Comparison of ENCODE assay signal across 8 cellular contexts in genomic region chr17:45235071-45236001, GRCh38. TPM values are rescaled to one million over a fixed set of nuclear protein-coding genes. Genes with fewer than 3 reads are reported as not detected.
A peak's percentile ranks its signal among the peaks of the same experiment; 100 is the strongest.
DNase-seq lines count a peak whose midpoint lies in the region; ATAC-seq and TF ChIP-seq lines count a peak whose summit lies in the region.

No MANE protein-coding gene starts in this region.

- no peaks in the 10 kb centered on the region for H3K9me3 Mint-ChIP-seq in natural killer cell

- no peaks in the 10 kb centered on the region for H3K27me3 ChIP-seq in BJ (ENCODE audit: control insufficient read depth, insufficient read depth, low read length)
- H3K27me3 ChIP-seq in HAP-1 (ENCODE audit: low read depth) = no peaks in the 10 kb centered on the region
- no peaks in the 10 kb centered on the region for H3K27me3 ChIP-seq in OCI-LY3 (ENCODE audit: low read depth, low read length)
- H3K27me3 ChIP-seq in esophagus muscularis mucosa = peaks cover 0 to 49% (median 3%) of the 10 kb centered on the region in 4 donors
- H3K27me3 ChIP-seq in testis = no peaks in the 10 kb centered on the region

- H3K27ac Mint-ChIP-seq in natural killer cell = peak overlapping the region; percentile 86 to 99

- peaks cover 53 to 76% of the 10 kb centered on the region in 2 donors for H3K4me1 Mint-ChIP-seq in natural killer cell

- peaks cover 10% of the 10 kb centered on the region for H3K36me3 Mint-ChIP-seq in natural killer cell

- peaks cover 8% of the 10 kb centered on the region for H4K20me1 ChIP-seq in OCI-LY3 (ENCODE audit: insufficient read depth, low read length)

- TF ChIP-seq CTCF in BJ (IDR thresholded peaks at IDR 0.05; ENCODE audit: insufficient read depth, low read depth, low read length) (peak; percentile 86), OCI-LY3 (IDR thresholded peaks at IDR 0.05; ENCODE audit: low read depth, low read length) (peak; percentile 70), esophagus muscularis mucosa (IDR thresholded peaks at IDR 0.05) (peak; percentile 72 to 84 (median 73)), natural killer cell (IDR thresholded peaks at IDR 0.05) (peak; percentile 80), testis (IDR thresholded peaks at IDR 0.05) (peak; percentile 45 to 76 (median 74))

- CTCF ChIA-PET in BJ (lab: Yijun Ruan, JAX) = interaction anchor here (0.6 to 3.1 kb wide), 31 partner anchors 10 to 1023 kb away, joined by 3 to 51 read pairs (median 4); partner anchors contain the start of gene ACBD4

- H3K4me1 ChIP-seq in HAP-1 = no peaks in the 10 kb centered on the region
- peaks cover 16% of the 10 kb centered on the region for H3K4me1 ChIP-seq in OCI-LY3 (ENCODE audit: low read length)
- peaks cover 10 to 19% (median 14%) of the 10 kb centered on the region in 4 donors for H3K4me1 ChIP-seq in esophagus muscularis mucosa
- peaks cover 6% of the 10 kb centered on the region for H3K4me1 ChIP-seq in testis

- in situ Hi-C loops in HAP-1 (cut with MboI; ENCODE audit: low sequenced_read_pairs) = no loop called here

- H3K9me3 ChIP-seq in HAP-1 = no peaks in the 10 kb centered on the region
- no peaks in the 10 kb centered on the region for H3K9me3 ChIP-seq in OCI-LY3 (ENCODE audit: insufficient read depth, low read length)
- no peaks in the 10 kb centered on the region for H3K9me3 ChIP-seq in esophagus muscularis mucosa
- no peaks in the 10 kb centered on the region for H3K9me3 ChIP-seq in testis

- 38% methylated on average over 9 of the region's 9 CpGs for WGBS in esophagus muscularis mucosa
- WGBS in testis, 2 donors = 35 to 52% methylated on average over 9 of the region's 9 CpGs

- no peak overlapping the region for H3K4me3 ChIP-seq in BJ (ENCODE audit: low read depth, low read length)
- H3K4me3 ChIP-seq in HAP-1 = no peak overlapping the region
- no peak overlapping the region for H3K4me3 ChIP-seq in OCI-LY3 (ENCODE audit: low read length)
- no peak overlapping the region for H3K4me3 ChIP-seq in esophagus muscularis mucosa
- no peak overlapping the region for H3K4me3 ChIP-seq in testis

- TF ChIP-seq POLR2A in esophagus muscularis mucosa (IDR thresholded peaks at IDR 0.05; ENCODE audit: low read depth) (no peak), testis (IDR thresholded peaks at IDR 0.05) (no peak)

- no peaks in the 10 kb centered on the region for H3K27me3 Mint-ChIP-seq in natural killer cell (ENCODE audit: low read depth in 2 of 2)

- no peak overlapping the region for H3K4me2 ChIP-seq in OCI-LY3 (ENCODE audit: low read length)

- no peak overlapping the region for H2AFZ ChIP-seq in OCI-LY3 (ENCODE audit: low read depth, low read length)

- peaks cover 9% of the 10 kb centered on the region for H3K79me2 ChIP-seq in OCI-LY3 (ENCODE audit: low read length)

- no peak for TF ChIP-seq EP300 in esophagus muscularis mucosa (IDR thresholded peaks at IDR 0.05)

- peak; percentile 64 to 69 (median 66) for ATAC-seq in natural killer cell
- ATAC-seq in HG02852 (IDR thresholded peaks at IDR 0.05; ENCODE audit: unreplicated experiment) = no peak

- H3K4me3 Mint-ChIP-seq in natural killer cell = no peak overlapping the region

- intact Hi-C loops in esophagus muscularis mucosa (cut with DNase I) (no loop called here), natural killer cell (cut with micrococcal nuclease) (loop anchor here (1.0 kb wide), 1 partner anchor 16 kb away; no protein-coding TSS in a partner anchor), testis (cut with DNase I; ENCODE audit: low total_unique reads) (loop anchor here (10.0 kb wide), 1 partner anchor 149 kb away; no protein-coding TSS in a partner anchor)

- no peak overlapping the region for H3K9ac ChIP-seq in OCI-LY3 (ENCODE audit: low read length)

- POLR2A ChIA-PET in BJ (lab: Charles Lee) = interaction anchor here (0.5 kb wide), 1 partner anchor 84 kb away, joined by 5 read pairs; no protein-coding TSS in a partner anchor

- no peak overlapping the region for H3K27ac ChIP-seq in OCI-LY3 (ENCODE audit: low read length)
- no peak overlapping the region for H3K27ac ChIP-seq in esophagus muscularis mucosa (replicated peaks in 1 of 4)
- no peak overlapping the region for H3K27ac ChIP-seq in testis

- DNase-seq in BJ (ENCODE audit: low read depth) (no peak), HAP-1 (ENCODE audit: low spot score in 2 of 2) (peak; percentile 61 to 85), activated T-cell treated with anti-CD3 and anti-CD28 coated beads for 24 hours (ENCODE audit: low read depth) (peak; percentile 67), esophagus muscularis mucosa (ENCODE audit: extremely low spot score) (peak; percentile 95), natural killer cell (peak; percentile 74), testis (peak; percentile 90)

- H3K36me3 ChIP-seq in BJ (ENCODE audit: control insufficient read depth, insufficient read depth, low read length) (no peaks in the 10 kb centered on the region), HAP-1 (replicated peaks) (no peaks in the 10 kb centered on the region), OCI-LY3 (replicated peaks; ENCODE audit: low read depth, low read length) (peaks cover 14% of the 10 kb centered on the region), esophagus muscularis mucosa (peaks cover 3 to 30% (median 10%) of the 10 kb centered on the region in 4 donors), testis (ENCODE audit: low read depth, missing control alignments) (no peaks in the 10 kb centered on the region)

RNA-seq across cellular contexts. Expression of gene FMNL1, which starts 13.7 kb away (rescaled TPM):
- 2.0 TPM in 2 replicates for polyA plus RNA-seq in BJ (2011; rRNA removed)
- polyA minus RNA-seq in BJ (2011; rRNA and poly(A)+ RNA removed) = 3.0 and 5.8 TPM in 2 replicates
- 10 to 100 TPM; 11.0 to 26.7 (median 19.6) TPM for total RNA-seq in esophagus muscularis mucosa
- 100 to 1,000 TPM; 741 to 836 (median 752) TPM for total RNA-seq in natural killer cell
- total RNA-seq in testis = 10 to 100 TPM; 11.1 to 15.8 TPM
- polyA plus RNA-seq in testis (ENCODE audit: insufficient read depth, low read depth, low replicate concordance) = 13.9 TPM

RNA-seq across cellular contexts. Expression of gene SPATA32, which starts 26.6 kb away (rescaled TPM):
- polyA plus RNA-seq in BJ (2011; rRNA removed) (not detected in 2 replicates), testis (ENCODE audit: insufficient read depth, low read depth, low replicate concordance) (72.0 TPM)
- not detected in 2 replicates for polyA minus RNA-seq in BJ (2011; rRNA and poly(A)+ RNA removed)
- total RNA-seq in esophagus muscularis mucosa (not detected), natural killer cell (under 1 TPM in 1 of 3 donors, not detected in 2; 0.43 TPM), testis (10 to 100 TPM; 15.5 to 47.4 TPM)

Comparison
In these comparisons a context has a peak if more than half of its experiments do, and no peak if none do; other contexts are left out.
1. RNA of gene FMNL1, which starts 13.7 kb away (total RNA-seq): 741 to 836 TPM in natural killer cell; 11.0 to 26.7 TPM in esophagus muscularis mucosa and 11.1 to 15.8 TPM in testis; every median in the first group is over 10 times any median in the second.
2. RNA of gene SPATA32, which starts 26.6 kb away (total RNA-seq): 15.5 to 47.4 TPM in testis; 0.43 TPM in natural killer cell and not detected in esophagus muscularis mucosa; every median in the first group is over 10 times any median in the second.
3. Peak in every context shown above with its lines, with median percentiles within 50 percentile points of each other: CTCF ChIP-seq.